26 cellular contexts compared by ENCODE assay signal in the genomic region with DNA sequence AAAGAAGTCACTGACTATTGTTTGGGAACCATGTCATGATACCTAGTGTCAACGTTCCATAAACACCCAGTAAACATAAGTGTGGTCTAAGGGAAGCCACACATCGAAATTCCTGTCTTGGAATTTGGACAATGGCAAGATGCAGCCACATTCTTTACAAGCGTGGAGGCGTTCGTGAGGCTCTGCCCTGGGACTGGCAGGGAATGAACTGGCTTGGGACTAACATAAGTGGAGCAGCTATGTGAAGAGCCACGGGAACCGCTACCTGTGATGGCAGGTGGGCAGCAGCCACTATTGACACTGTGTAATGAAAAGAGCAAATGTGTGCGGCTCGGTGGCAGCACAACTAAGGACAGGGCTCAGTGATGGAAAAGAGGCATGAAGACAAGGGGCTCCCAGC. TPM values are rescaled to one million over a fixed set of nuclear protein-coding genes. Genes with fewer than 3 reads are reported as not detected.
A peak's percentile ranks its signal among the peaks of the same experiment; 100 is the strongest.
DNase-seq lines count a peak whose midpoint lies in the region; ATAC-seq, FAIRE-seq and TF ChIP-seq lines count a peak whose summit lies in the region.
"Had no signal": no experiment of that assay in that cellular context is flagged by ENCODE, and none has a peak within 500 bp of the region (broad histone marks: within the 10 kb centered on the region; RNA-seq: fewer than 3 reads in every experiment).

No MANE protein-coding gene starts in this region.

- H3K4me1 ChIP-seq in liver (ENCODE audit: control insufficient read depth in 4 of 4, insufficient read depth in 4 of 4, low read length in 3 of 4): peaks cover 2 to 10% (median 8%) of the 10 kb centered on the region in 4 donors
- H3K4me1 ChIP-seq in HepG2 (ENCODE audit: insufficient read depth, low read length): peaks cover 38% of the 10 kb centered on the region
- H3K4me1 ChIP-seq in osteoblast (ENCODE audit: insufficient read depth, low read length): peaks cover 21% of the 10 kb centered on the region
- H3K4me1 ChIP-seq: breast epithelium, pancreas had no signal

- peaks cover 1% of the 10 kb centered on the region for H3K27me3 Mint-ChIP-seq in endothelial cell (ENCODE audit: unreplicated experiment)
- H3K27me3 Mint-ChIP-seq: activated naive CD4-positive, alpha-beta T cell treated with anti-CD3 and anti-CD28 coated beads, Interleukin-2, amount 50 U/mL, for 24 hours; CD4-positive, alpha-beta T cell had no signal

- no peak overlapping the region for H3K4me3 ChIP-seq in liver (ENCODE audit: low read depth in 1 of 3, low read length in 3 of 3)
- H3K4me3 ChIP-seq in HepG2 (replicated peaks in 1 of 3; ENCODE audit: insufficient read depth in 1 of 3, low read depth in 2 of 3, low read length in 3 of 3): no peak overlapping the region
- no peak overlapping the region for H3K4me3 ChIP-seq in osteoblast (ENCODE audit: insufficient read depth, low read length)
- H3K4me3 ChIP-seq: A549, breast epithelium, pancreas, skin epidermis, transverse colon had no signal

- FAIRE-seq in HepG2 (lab: Jason Lieb, UNC): no peak
- FAIRE-seq: A549, pancreas had no signal

- TF ChIP-seq POLR2A in HepG2 (IDR thresholded peaks at IDR 0.05; ENCODE audit: insufficient read depth in 1 of 2, low read depth in 2 of 2, low read length in 2 of 2): no peak

- intact Hi-C loops in HepG2 (cut with micrococcal nuclease; ENCODE audit: unreplicated experiment): loop anchor here (5.0 kb wide), 2 partner anchors 43 to 118 kb away; no protein-coding TSS in a partner anchor

- CTCF ChIA-PET in HepG2 (lab: Yijun Ruan, JAX; ENCODE audit: low intra/inter-chr PET ratio, low total read pairs): interaction anchor here (1.7 kb wide), 1 partner anchor 100 kb away, joined by 6 read pairs; no protein-coding TSS in a partner anchor

- no peaks in the 10 kb centered on the region for H3K9me3 Mint-ChIP-seq in endothelial cell (ENCODE audit: unreplicated experiment)
- H3K9me3 Mint-ChIP-seq: activated naive CD4-positive, alpha-beta T cell treated with anti-CD3 and anti-CD28 coated beads, Interleukin-2, amount 50 U/mL, for 24 hours; CD4-positive, alpha-beta T cell had no signal

- H3K27ac ChIP-seq in liver (ENCODE audit: low read depth in 1 of 2, low read length in 2 of 2) (peak overlapping the region; percentile 9 to 42), HepG2 (ENCODE audit: extremely low read length, insufficient read depth, low read length) (no peak overlapping the region), osteoblast (ENCODE audit: low read depth, low read length) (peak overlapping the region; percentile 58)
- H3K27ac ChIP-seq: pancreas, RWPE1, skin epidermis had no signal

- ATAC-seq in HepG2: no peak
- ATAC-seq: esophagus mucosa had no signal

- peaks cover 16% of the 10 kb centered on the region for H3K4me1 Mint-ChIP-seq in endothelial cell (ENCODE audit: unreplicated experiment)
- H3K4me1 Mint-ChIP-seq: activated naive CD4-positive, alpha-beta T cell treated with anti-CD3 and anti-CD28 coated beads, Interleukin-2, amount 50 U/mL, for 24 hours had no signal

- no peaks in the 10 kb centered on the region for H3K9me3 ChIP-seq in liver (ENCODE audit: control insufficient read depth in 4 of 4, low read length in 3 of 4)
- H3K9me3 ChIP-seq in HepG2 (ENCODE audit: low read length): no peaks in the 10 kb centered on the region
- no peaks in the 10 kb centered on the region for H3K9me3 ChIP-seq in osteoblast (ENCODE audit: low read depth, low read length)
- H3K9me3 ChIP-seq: A549, breast epithelium, pancreas, transverse colon had no signal

- H3K27me3 ChIP-seq in liver (ENCODE audit: control insufficient read depth in 4 of 4, insufficient read depth in 4 of 4, low read length in 3 of 4) (no peaks in the 10 kb centered on the region), HepG2 (ENCODE audit: control insufficient read depth in 1 of 2, insufficient read depth in 2 of 2, low read length in 2 of 2) (no peaks in the 10 kb centered on the region; a peak in 1 of 5 replicates), osteoblast (ENCODE audit: insufficient read depth, low read length) (no peaks in the 10 kb centered on the region)
- H3K27me3 ChIP-seq: breast epithelium, pancreas, transverse colon had no signal

- TF ChIP-seq CTCF in liver (IDR thresholded peaks at IDR 0.05; ENCODE audit: low read depth, low read length, missing input control) (no peak), HepG2 (CRISPR knock-in tag; IDR thresholded peaks at IDR 0.05) (no peak), endothelial cell (IDR thresholded peaks at IDR 0.05; ENCODE audit: unreplicated experiment) (no peak), osteoblast (IDR thresholded peaks at IDR 0.05; ENCODE audit: extremely low read depth, low read depth, low read length) (no peak)

- POLR2A ChIA-PET in HepG2 (lab: Yijun Ruan, JAX): no interaction called here

- H3K79me2 ChIP-seq in HepG2 (ENCODE audit: insufficient read depth, low read length): no peaks in the 10 kb centered on the region
- no peaks in the 10 kb centered on the region for H3K79me2 ChIP-seq in osteoblast (ENCODE audit: insufficient read depth, low read length)

- no peak overlapping the region for H3K9ac ChIP-seq in liver (ENCODE audit: low read depth in 1 of 2, low read length in 2 of 2)
- H3K9ac ChIP-seq in HepG2 (ENCODE audit: insufficient read depth, low read depth, low read length): no peak overlapping the region

- DNase-seq in HepG2 (ENCODE audit: low spot score): no peak
- no peak for DNase-seq in endothelial cell (ENCODE audit: low spot score)
- peak; percentile 72 for DNase-seq in osteoblast (ENCODE audit: insufficient read length, low spot score, missing footprints)
- DNase-seq in SIG-M5 (lab: John Stamatoyannopoulos, UW): no peak
- no peak for DNase-seq in COLO668 (lab: John Stamatoyannopoulos, UW; ENCODE audit: unreplicated experiment)
- DNase-seq in GM19240 (ENCODE audit: insufficient read length, low spot score): no peak
- no peak for DNase-seq in superior temporal gyrus (ENCODE audit: extremely low spot score)
- DNase-seq: activated CD4-positive, alpha-beta T cell treated with anti-CD3 and anti-CD28 coated beads, Interleukin-2, amount 50 U/mL, for 1 hour; activated T-cell treated with anti-CD3 and anti-CD28 coated beads, Interleukin-2, amount 50 U/mL, for 1 hour; CD4-positive, alpha-beta T cell; DND-41; hippocampal formation; NCI-H1694; NCI-H446; pancreas; transverse colon had no signal

- in situ Hi-C loops in HepG2 (cut with HindIII; ENCODE audit: extremely low pct_ligation_motif_present, low pct_unique_long_range_greater_than_20kb): loop anchor here (5.0 kb wide), 1 partner anchor 103 kb away; no protein-coding TSS in a partner anchor

- H3K4me3 Mint-ChIP-seq in endothelial cell (ENCODE audit: unreplicated experiment): peak overlapping the region; percentile 56
- H3K4me3 Mint-ChIP-seq: activated naive CD4-positive, alpha-beta T cell treated with anti-CD3 and anti-CD28 coated beads, Interleukin-2, amount 50 U/mL, for 24 hours; CD4-positive, alpha-beta T cell had no signal

- H3K4me2 ChIP-seq in HepG2 (ENCODE audit: low read depth, low read length) (no peak overlapping the region), osteoblast (ENCODE audit: insufficient read depth, low read length) (peak overlapping the region; percentile 51)
- H3K4me2 ChIP-seq: A549 had no signal

- TF ChIP-seq RAD21 in liver (IDR thresholded peaks at IDR 0.05): no peak
- no peak for TF ChIP-seq RAD21 in HepG2 (CRISPR knock-in tag; IDR thresholded peaks at IDR 0.05)

- WGBS in liver: 91% methylated on average over 9 of the region's 9 CpGs
- 83% methylated on average over 9 of the region's 9 CpGs for WGBS in HepG2 (ENCODE audit: low lambda C conversion rate)

- peak overlapping the region; percentile 62 for H3K27ac Mint-ChIP-seq in endothelial cell (ENCODE audit: unreplicated experiment)
- H3K27ac Mint-ChIP-seq: activated naive CD4-positive, alpha-beta T cell treated with anti-CD3 and anti-CD28 coated beads, Interleukin-2, amount 50 U/mL, for 24 hours; CD4-positive, alpha-beta T cell had no signal

- no peak for TF ChIP-seq EP300 in HepG2 (IDR thresholded peaks at IDR 0.05; ENCODE audit: low read depth in 2 of 2, low read length in 2 of 2)
- TF ChIP-seq EP300 in HepG2 (CRISPR knock-in tag; IDR thresholded peaks at IDR 0.05; ENCODE audit: borderline replicate concordance): no peak

- H3K36me3 ChIP-seq in liver (ENCODE audit: control insufficient read depth in 4 of 4, insufficient read depth in 3 of 4, low read depth in 1 of 4, low read length in 3 of 4) (peaks cover 0 to 10% (median 2%) of the 10 kb centered on the region in 4 donors), HepG2 (replicated peaks in 1 of 2; ENCODE audit: control insufficient read depth in 1 of 2, insufficient read depth in 2 of 2, low read length in 2 of 2) (peaks cover 3 to 4% of the 10 kb centered on the region in 2 experiments; a peak in 2 of 5 replicates), osteoblast (ENCODE audit: insufficient read depth, low read length) (no peaks in the 10 kb centered on the region)
- H3K36me3 ChIP-seq: breast epithelium, transverse colon had no signal

- H2AFZ ChIP-seq in HepG2 (ENCODE audit: low read length): no peak overlapping the region
- peak overlapping the region; percentile 93 for H2AFZ ChIP-seq in osteoblast (ENCODE audit: low read length)

- H4K20me1 ChIP-seq in HepG2 (ENCODE audit: insufficient read depth, low read length) (no peaks in the 10 kb centered on the region), osteoblast (ENCODE audit: insufficient read depth, low read length) (no peaks in the 10 kb centered on the region)

- BruUV-seq in HepG2 (replicated peaks; lab: Mats Ljungman, UMichigan): no TSS peak

- peaks cover 3% of the 10 kb centered on the region for H3K36me3 Mint-ChIP-seq in endothelial cell (ENCODE audit: low read depth, unreplicated experiment)

RNA-seq across cellular contexts. Expression of gene NRIP2, which starts 10.0 kb away (rescaled TPM):
- total RNA-seq in liver (under 1 TPM; 0.19 to 0.25 TPM), HepG2 (2016; rRNA removed; fragmentation: Illumina TruSeq; extraction: Trizol) (not detected in 2 replicates), endothelial cell (ENCODE audit: unreplicated experiment) (0.13 TPM), osteoblast (0.59 TPM in 1 of 2 replicates, not detected in the other)
- polyA plus RNA-seq in liver (under 1 TPM; 0.21 to 0.46 TPM), HepG2 (2011; rRNA removed) (not detected in 2 replicates)
- not detected in 2 replicates for total RNA-seq in HepG2 (2016; cell fraction: cytosol; rRNA removed; fragmentation: Illumina TruSeq; extraction: Trizol; ENCODE audit: low read depth)
- not detected in 2 replicates for total RNA-seq in HepG2 (2016; cell fraction: insoluble cytoplasmic fraction; rRNA removed; fragmentation: Illumina TruSeq; extraction: Trizol)
- total RNA-seq in HepG2 (2016; cell fraction: membrane; rRNA removed; fragmentation: Illumina TruSeq; extraction: Trizol): not detected in 2 replicates
- total RNA-seq in HepG2 (2016; cell fraction: nucleus; rRNA removed; fragmentation: Illumina TruSeq; extraction: Trizol): not detected in 2 replicates
- polyA plus RNA-seq in HepG2 (2011; cell fraction: cytosol; rRNA removed): not detected in 2 replicates
- polyA plus RNA-seq in HepG2 (2011; cell fraction: nucleus; rRNA removed): not detected in 2 replicates
- polyA plus RNA-seq in HepG2 (2012): 0.15 and 0.25 TPM in 2 replicates
- polyA plus RNA-seq in HepG2 (2016; cell fraction: cytosol; fragmentation: Illumina TruSeq; extraction: Trizol; ENCODE audit: low read depth): not detected in 2 replicates
- polyA plus RNA-seq in HepG2 (2016; cell fraction: insoluble cytoplasmic fraction; fragmentation: Illumina TruSeq; extraction: Trizol; ENCODE audit: low read depth): not detected in 2 replicates
- not detected in 2 replicates for polyA plus RNA-seq in HepG2 (2016; cell fraction: membrane; fragmentation: Illumina TruSeq; extraction: Trizol; ENCODE audit: low read depth)
- not detected in 2 replicates for polyA plus RNA-seq in HepG2 (2016; cell fraction: nucleus; fragmentation: Illumina TruSeq; extraction: Trizol; ENCODE audit: insufficient read depth, low read depth)
- not detected in 2 replicates for polyA minus RNA-seq in HepG2 (2011; rRNA and poly(A)+ RNA removed; ENCODE audit: low replicate concordance)
- polyA minus RNA-seq in HepG2 (2011; cell fraction: cytosol; rRNA and poly(A)+ RNA removed): not detected in 2 replicates
- polyA minus RNA-seq in HepG2 (2011; cell fraction: nucleus; rRNA and poly(A)+ RNA removed): not detected in 2 replicates
- total RNA-seq: CD4-positive, alpha-beta T cell; M059J had no signal
- polyA plus RNA-seq: A549 had no signal

RNA-seq across cellular contexts. Expression of gene TEX52, which starts 12.1 kb away (rescaled TPM):
- total RNA-seq in liver (not detected), HepG2 (2016; rRNA removed; fragmentation: Illumina TruSeq; extraction: Trizol) (0.17 TPM in 1 of 2 replicates, not detected in the other), endothelial cell (ENCODE audit: unreplicated experiment) (not detected), osteoblast (not detected in 2 replicates)
- polyA plus RNA-seq in liver (not detected), HepG2 (2011; rRNA removed) (0.05 TPM in 1 of 2 replicates, not detected in the other)
- not detected in 2 replicates for total RNA-seq in HepG2 (2016; cell fraction: cytosol; rRNA removed; fragmentation: Illumina TruSeq; extraction: Trizol; ENCODE audit: low read depth)
- total RNA-seq in HepG2 (2016; cell fraction: insoluble cytoplasmic fraction; rRNA removed; fragmentation: Illumina TruSeq; extraction: Trizol): not detected in 2 replicates
- 0.15 TPM in 1 of 2 replicates, not detected in the other for total RNA-seq in HepG2 (2016; cell fraction: membrane; rRNA removed; fragmentation: Illumina TruSeq; extraction: Trizol)
- total RNA-seq in HepG2 (2016; cell fraction: nucleus; rRNA removed; fragmentation: Illumina TruSeq; extraction: Trizol): not detected in 2 replicates
- not detected in 2 replicates for polyA plus RNA-seq in HepG2 (2011; cell fraction: cytosol; rRNA removed)
- polyA plus RNA-seq in HepG2 (2011; cell fraction: nucleus; rRNA removed): not detected in 2 replicates
- 0.32 and 0.44 TPM in 2 replicates for polyA plus RNA-seq in HepG2 (2012)
- polyA plus RNA-seq in HepG2 (2016; cell fraction: cytosol; fragmentation: Illumina TruSeq; extraction: Trizol; ENCODE audit: low read depth): not detected in 2 replicates
- not detected in 2 replicates for polyA plus RNA-seq in HepG2 (2016; cell fraction: insoluble cytoplasmic fraction; fragmentation: Illumina TruSeq; extraction: Trizol; ENCODE audit: low read depth)
- not detected in 2 replicates for polyA plus RNA-seq in HepG2 (2016; cell fraction: membrane; fragmentation: Illumina TruSeq; extraction: Trizol; ENCODE audit: low read depth)
- polyA plus RNA-seq in HepG2 (2016; cell fraction: nucleus; fragmentation: Illumina TruSeq; extraction: Trizol; ENCODE audit: insufficient read depth, low read depth): not detected in 2 replicates
- 0.34 TPM in 1 of 2 replicates, not detected in the other for polyA minus RNA-seq in HepG2 (2011; rRNA and poly(A)+ RNA removed; ENCODE audit: low replicate concordance)
- polyA minus RNA-seq in HepG2 (2011; cell fraction: cytosol; rRNA and poly(A)+ RNA removed): not detected in 2 replicates
- polyA minus RNA-seq in HepG2 (2011; cell fraction: nucleus; rRNA and poly(A)+ RNA removed): 0.52 TPM in 1 of 2 replicates, not detected in the other
- total RNA-seq: breast epithelium; CD4-positive, alpha-beta T cell; dermis microvascular lymphatic vessel endothelial cell; esophagus mucosa; M059J; mucosa of gallbladder; transverse colon had no signal
- polyA plus RNA-seq: A549, pancreas had no signal

RNA-seq across cellular contexts. Expression of gene FOXM1, which starts 32.2 kb away (rescaled TPM):
- total RNA-seq in liver (10 to 100 TPM in 1 of 2 donors, not detected in 1; 10.3 TPM), HepG2 (2016; rRNA removed; fragmentation: Illumina TruSeq; extraction: Trizol) (25.9 and 28.6 TPM in 2 replicates), endothelial cell (ENCODE audit: unreplicated experiment) (24.3 TPM), osteoblast (3.3 and 4.7 TPM in 2 replicates)
- polyA plus RNA-seq in liver (1 to 10 TPM in 1 of 2 donors, under 1 TPM in 1; 0.81 to 4.6 TPM), HepG2 (2011; rRNA removed) (13.0 and 17.1 TPM in 2 replicates)
- total RNA-seq in HepG2 (2016; cell fraction: cytosol; rRNA removed; fragmentation: Illumina TruSeq; extraction: Trizol; ENCODE audit: low read depth): 25.4 and 25.7 TPM in 2 replicates
- 22.5 and 24.1 TPM in 2 replicates for total RNA-seq in HepG2 (2016; cell fraction: insoluble cytoplasmic fraction; rRNA removed; fragmentation: Illumina TruSeq; extraction: Trizol)
- total RNA-seq in HepG2 (2016; cell fraction: membrane; rRNA removed; fragmentation: Illumina TruSeq; extraction: Trizol): 75.7 and 77.8 TPM in 2 replicates
- total RNA-seq in HepG2 (2016; cell fraction: nucleus; rRNA removed; fragmentation: Illumina TruSeq; extraction: Trizol): 21.2 and 26.7 TPM in 2 replicates
- 10.5 and 13.6 TPM in 2 replicates for polyA plus RNA-seq in HepG2 (2011; cell fraction: cytosol; rRNA removed)
- polyA plus RNA-seq in HepG2 (2011; cell fraction: nucleus; rRNA removed): 19.0 and 26.5 TPM in 2 replicates
- 12.5 and 25.0 TPM in 2 replicates for polyA plus RNA-seq in HepG2 (2012)
- 77.1 and 77.7 TPM in 2 replicates for polyA plus RNA-seq in HepG2 (2016; cell fraction: cytosol; fragmentation: Illumina TruSeq; extraction: Trizol; ENCODE audit: low read depth)
- polyA plus RNA-seq in HepG2 (2016; cell fraction: insoluble cytoplasmic fraction; fragmentation: Illumina TruSeq; extraction: Trizol; ENCODE audit: low read depth): 47.3 and 73.5 TPM in 2 replicates
- polyA plus RNA-seq in HepG2 (2016; cell fraction: membrane; fragmentation: Illumina TruSeq; extraction: Trizol; ENCODE audit: low read depth): 163 and 181 TPM in 2 replicates
- 78.8 and 80.9 TPM in 2 replicates for polyA plus RNA-seq in HepG2 (2016; cell fraction: nucleus; fragmentation: Illumina TruSeq; extraction: Trizol; ENCODE audit: insufficient read depth, low read depth)
- 19.2 and 106 TPM in 2 replicates for polyA minus RNA-seq in HepG2 (2011; rRNA and poly(A)+ RNA removed; ENCODE audit: low replicate concordance)
- 12.0 and 16.2 TPM in 2 replicates for polyA minus RNA-seq in HepG2 (2011; cell fraction: cytosol; rRNA and poly(A)+ RNA removed)
- 11.6 and 12.9 TPM in 2 replicates for polyA minus RNA-seq in HepG2 (2011; cell fraction: nucleus; rRNA and poly(A)+ RNA removed)

RNA-seq across cellular contexts. Expression of gene RHNO1, which starts 32.2 kb away (rescaled TPM):
- total RNA-seq in liver (10 to 100 TPM in 1 of 2 donors, 1 to 10 TPM in 1; 1.4 to 14.5 TPM), HepG2 (2016; rRNA removed; fragmentation: Illumina TruSeq; extraction: Trizol) (27.2 and 30.4 TPM in 2 replicates), endothelial cell (ENCODE audit: unreplicated experiment) (27.7 TPM), osteoblast (27.1 and 28.6 TPM in 2 replicates)
- polyA plus RNA-seq in liver (1 to 10 TPM; 2.2 to 3.5 TPM), HepG2 (2011; rRNA removed) (37.4 and 49.6 TPM in 2 replicates)
- total RNA-seq in HepG2 (2016; cell fraction: cytosol; rRNA removed; fragmentation: Illumina TruSeq; extraction: Trizol; ENCODE audit: low read depth): 21.1 and 34.2 TPM in 2 replicates
- 25.6 and 27.8 TPM in 2 replicates for total RNA-seq in HepG2 (2016; cell fraction: insoluble cytoplasmic fraction; rRNA removed; fragmentation: Illumina TruSeq; extraction: Trizol)
- 46.0 and 68.5 TPM in 2 replicates for total RNA-seq in HepG2 (2016; cell fraction: membrane; rRNA removed; fragmentation: Illumina TruSeq; extraction: Trizol)
- 11.0 and 12.2 TPM in 2 replicates for total RNA-seq in HepG2 (2016; cell fraction: nucleus; rRNA removed; fragmentation: Illumina TruSeq; extraction: Trizol)
- 24.5 and 28.5 TPM in 2 replicates for polyA plus RNA-seq in HepG2 (2011; cell fraction: cytosol; rRNA removed)
- polyA plus RNA-seq in HepG2 (2011; cell fraction: nucleus; rRNA removed): 5.2 and 7.5 TPM in 2 replicates
- 12.7 and 23.0 TPM in 2 replicates for polyA plus RNA-seq in HepG2 (2012)
- polyA plus RNA-seq in HepG2 (2016; cell fraction: cytosol; fragmentation: Illumina TruSeq; extraction: Trizol; ENCODE audit: low read depth): 31.9 and 64.1 TPM in 2 replicates
- polyA plus RNA-seq in HepG2 (2016; cell fraction: insoluble cytoplasmic fraction; fragmentation: Illumina TruSeq; extraction: Trizol; ENCODE audit: low read depth): 61.5 and 67.1 TPM in 2 replicates
- 69.7 and 97.7 TPM in 2 replicates for polyA plus RNA-seq in HepG2 (2016; cell fraction: membrane; fragmentation: Illumina TruSeq; extraction: Trizol; ENCODE audit: low read depth)
- polyA plus RNA-seq in HepG2 (2016; cell fraction: nucleus; fragmentation: Illumina TruSeq; extraction: Trizol; ENCODE audit: insufficient read depth, low read depth): 22.6 and 24.4 TPM in 2 replicates
- polyA minus RNA-seq in HepG2 (2011; rRNA and poly(A)+ RNA removed; ENCODE audit: low replicate concordance): 20.8 and 79.2 TPM in 2 replicates
- polyA minus RNA-seq in HepG2 (2011; cell fraction: cytosol; rRNA and poly(A)+ RNA removed): 18.6 and 19.5 TPM in 2 replicates
- 5.0 and 7.2 TPM in 2 replicates for polyA minus RNA-seq in HepG2 (2011; cell fraction: nucleus; rRNA and poly(A)+ RNA removed)

RNA-seq across cellular contexts. Expression of gene ITFG2, which starts 32.3 kb away (rescaled TPM):
- 10 to 100 TPM in 1 of 2 donors, 1 to 10 TPM in 1; 9.3 to 26.3 TPM for total RNA-seq in liver
- polyA plus RNA-seq in liver: 10 to 100 TPM in 1 of 2 donors, 1 to 10 TPM in 1; 7.5 to 13.4 TPM
- total RNA-seq in HepG2 (2016; rRNA removed; fragmentation: Illumina TruSeq; extraction: Trizol): 8.9 and 15.5 TPM in 2 replicates
- 20.0 and 20.3 TPM in 2 replicates for total RNA-seq in HepG2 (2016; cell fraction: cytosol; rRNA removed; fragmentation: Illumina TruSeq; extraction: Trizol; ENCODE audit: low read depth)
- 7.9 and 16.4 TPM in 2 replicates for total RNA-seq in HepG2 (2016; cell fraction: insoluble cytoplasmic fraction; rRNA removed; fragmentation: Illumina TruSeq; extraction: Trizol)
- 10.7 and 12.0 TPM in 2 replicates for total RNA-seq in HepG2 (2016; cell fraction: membrane; rRNA removed; fragmentation: Illumina TruSeq; extraction: Trizol)
- total RNA-seq in HepG2 (2016; cell fraction: nucleus; rRNA removed; fragmentation: Illumina TruSeq; extraction: Trizol): 31.2 and 38.8 TPM in 2 replicates
- 12.5 and 14.8 TPM in 2 replicates for polyA plus RNA-seq in HepG2 (2011; rRNA removed)
- polyA plus RNA-seq in HepG2 (2011; cell fraction: cytosol; rRNA removed): 4.1 and 7.2 TPM in 2 replicates
- 41.4 and 42.8 TPM in 2 replicates for polyA plus RNA-seq in HepG2 (2011; cell fraction: nucleus; rRNA removed)
- 11.5 and 16.2 TPM in 2 replicates for polyA plus RNA-seq in HepG2 (2012)
- polyA plus RNA-seq in HepG2 (2016; cell fraction: cytosol; fragmentation: Illumina TruSeq; extraction: Trizol; ENCODE audit: low read depth): 2.4 and 2.5 TPM in 2 replicates
- 7.9 TPM in 2 replicates for polyA plus RNA-seq in HepG2 (2016; cell fraction: insoluble cytoplasmic fraction; fragmentation: Illumina TruSeq; extraction: Trizol; ENCODE audit: low read depth)
- polyA plus RNA-seq in HepG2 (2016; cell fraction: membrane; fragmentation: Illumina TruSeq; extraction: Trizol; ENCODE audit: low read depth): 3.1 and 4.4 TPM in 2 replicates
- polyA plus RNA-seq in HepG2 (2016; cell fraction: nucleus; fragmentation: Illumina TruSeq; extraction: Trizol; ENCODE audit: insufficient read depth, low read depth): 63.9 and 69.9 TPM in 2 replicates
- 49.0 and 83.1 TPM in 2 replicates for polyA minus RNA-seq in HepG2 (2011; rRNA and poly(A)+ RNA removed; ENCODE audit: low replicate concordance)
- 9.7 and 14.4 TPM in 2 replicates for polyA minus RNA-seq in HepG2 (2011; cell fraction: cytosol; rRNA and poly(A)+ RNA removed)
- polyA minus RNA-seq in HepG2 (2011; cell fraction: nucleus; rRNA and poly(A)+ RNA removed): 66.3 and 69.5 TPM in 2 replicates
- total RNA-seq in endothelial cell (ENCODE audit: unreplicated experiment): 16.3 TPM
- total RNA-seq in osteoblast: 20.6 TPM in 2 replicates
